ENCODE assay signal across 15 cellular contexts in the genomic region with DNA sequence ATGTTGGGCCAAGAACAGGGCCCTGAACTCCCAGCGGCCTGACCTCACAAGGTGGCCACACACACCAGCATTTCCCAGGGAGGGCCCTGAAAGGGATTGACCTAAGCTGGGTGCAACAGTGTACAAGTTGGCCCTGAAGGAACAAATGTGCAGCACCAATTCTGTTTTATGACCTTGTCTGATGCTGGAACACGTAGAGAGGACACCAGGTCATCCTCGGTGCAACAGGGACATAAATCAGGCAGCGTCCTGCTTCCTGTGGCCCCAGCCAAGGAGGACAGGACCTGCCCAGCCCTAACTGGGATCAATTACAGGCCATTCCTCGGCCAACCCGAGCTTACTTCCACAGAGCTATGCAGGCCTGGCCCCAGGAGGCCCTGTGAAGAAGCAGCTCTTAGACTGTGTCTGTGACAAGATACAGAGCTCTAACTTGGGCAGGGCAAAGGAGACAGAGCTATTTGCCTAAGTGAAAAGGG. TPM values are rescaled to one million over a fixed set of nuclear protein-coding genes. Genes with fewer than 3 reads are reported as not detected.
DNase-seq lines count a peak whose midpoint lies in the region; ATAC-seq, FAIRE-seq and TF ChIP-seq lines count a peak whose summit lies in the region.
"Had no signal": no experiment of that assay in that cellular context is flagged by ENCODE, and none has a peak within 500 bp of the region (broad histone marks: within the 10 kb centered on the region; RNA-seq: fewer than 3 reads in every experiment).

No MANE protein-coding gene starts in this region.

- BruUV-seq in HepG2 (replicated peaks; lab: Mats Ljungman, UMichigan), result no TSS peak

- H3K36me3 Mint-ChIP-seq in nephron (ENCODE audit: low read depth), result no peaks in the 10 kb centered on the region
- H3K36me3 Mint-ChIP-seq: type B pancreatic cell had no signal

- no peak for TF ChIP-seq POLR2A in HepG2 (IDR thresholded peaks at IDR 0.05; ENCODE audit: insufficient read depth in 1 of 2, low read depth in 2 of 2, low read length in 2 of 2)

- H3K27ac ChIP-seq in liver (ENCODE audit: low read depth in 1 of 2, low read length in 2 of 2), result no peak overlapping the region
- H3K27ac ChIP-seq in HepG2 (ENCODE audit: extremely low read length, insufficient read depth, low read length), result no peak overlapping the region

- ATAC-seq in HepG2 (no peak), Right ventricle myocardium superior (ENCODE audit: poor library complexity) (peak; percentile 38), HG03565 (IDR thresholded peaks at IDR 0.05; ENCODE audit: unreplicated experiment) (no peak)
- ATAC-seq: activated CD8-positive, alpha-beta T cell treated with anti-CD3 and anti-CD28 coated beads, Interleukin-2, amount 10 ng/mL, durations not matched to agents 7 days and 5 days had no signal

- peaks cover 3% of the 10 kb centered on the region for H3K27me3 Mint-ChIP-seq in nephron (ENCODE audit: low read depth)

- H3K4me3 ChIP-seq in liver (ENCODE audit: low read depth in 1 of 3, low read length in 3 of 3) (no peak overlapping the region), HepG2 (replicated peaks in 1 of 3; ENCODE audit: insufficient read depth in 1 of 3, low read depth in 2 of 3, low read length in 3 of 3) (no peak overlapping the region)

- DNase-seq in HepG2 (ENCODE audit: low spot score), result no peak
- DNase-seq in Right ventricle myocardium superior, result no peak
- no peak for DNase-seq in H4 (ENCODE audit: low spot score)
- DNase-seq in NCI-H69 (lab: John Stamatoyannopoulos, UW), result no peak
- DNase-seq in epidermal melanocyte (ENCODE audit: insufficient read length, low spot score), result no peak
- DNase-seq: activated CD8-positive, alpha-beta T cell treated with anti-CD3 and anti-CD28 coated beads, Interleukin-2, amount 10 ng/mL, durations not matched to agents 7 days and 5 days; activated effector memory CD4-positive, alpha-beta T cell treated with Interleukin-2 at 50 U/mL for 16 hours; NCI-H1048; stimulated activated CD4-positive, alpha-beta T cell treated with anti-CD3 and anti-CD28 coated beads, Interleukin-2, amount 100 ng/mL, for 48 hours had no signal

- POLR2A ChIA-PET in HepG2 (lab: Yijun Ruan, JAX), result no interaction called here

- H3K4me1 ChIP-seq in liver (ENCODE audit: control insufficient read depth in 4 of 4, insufficient read depth in 4 of 4, low read length in 3 of 4), result no peaks in the 10 kb centered on the region
- H3K4me1 ChIP-seq in HepG2 (ENCODE audit: insufficient read depth, low read length), result peaks cover 11% of the 10 kb centered on the region

- no peak overlapping the region for H3K9ac ChIP-seq in liver (ENCODE audit: low read depth in 1 of 2, low read length in 2 of 2)
- no peak overlapping the region for H3K9ac ChIP-seq in HepG2 (ENCODE audit: insufficient read depth, low read depth, low read length)

- no peak for FAIRE-seq in HepG2 (lab: Jason Lieb, UNC)
- FAIRE-seq: A204.1 had no signal

- H3K4me2 ChIP-seq in HepG2 (ENCODE audit: low read depth, low read length), result no peak overlapping the region

- H3K27ac Mint-ChIP-seq in nephron, result peak overlapping the region; percentile 71 to 79 (median 77)
- H3K27ac Mint-ChIP-seq: activated CD8-positive, alpha-beta T cell treated with anti-CD3 and anti-CD28 coated beads, Interleukin-2, amount 10 ng/mL, durations not matched to agents 7 days and 5 days; dendritic cell treated with granulocyte-macrophage colony-stimulating factor and Interleukin-4, amounts not matched to agents 40 ng/mL and 50 ng/mL, for 4 days; type B pancreatic cell had no signal

- no peak for TF ChIP-seq EP300 in HepG2 (IDR thresholded peaks at IDR 0.05; ENCODE audit: low read depth in 2 of 2, low read length in 2 of 2)
- no peak for TF ChIP-seq EP300 in HepG2 (CRISPR knock-in tag; IDR thresholded peaks at IDR 0.05; ENCODE audit: borderline replicate concordance)

- H3K4me1 Mint-ChIP-seq in nephron, result peaks cover 55% of the 10 kb centered on the region

- TF ChIP-seq CTCF in liver (IDR thresholded peaks at IDR 0.05; ENCODE audit: low read depth, low read length, missing input control), result no peak
- no peak for TF ChIP-seq CTCF in HepG2 (CRISPR knock-in tag; IDR thresholded peaks at IDR 0.05)
- no peak for TF ChIP-seq CTCF in nephron (IDR thresholded peaks at IDR 0.05; ENCODE audit: unreplicated experiment in 3 of 3)

- CTCF ChIA-PET in HepG2 (lab: Yijun Ruan, JAX; ENCODE audit: low intra/inter-chr PET ratio, low total read pairs), result no interaction called here

- peaks cover 5% of the 10 kb centered on the region for H3K9me3 Mint-ChIP-seq in nephron
- H3K9me3 Mint-ChIP-seq: dendritic cell treated with granulocyte-macrophage colony-stimulating factor and Interleukin-4, amounts not matched to agents 40 ng/mL and 50 ng/mL, for 4 days; type B pancreatic cell had no signal

- H3K27me3 ChIP-seq in liver (ENCODE audit: control insufficient read depth in 4 of 4, insufficient read depth in 4 of 4, low read length in 3 of 4), result no peaks in the 10 kb centered on the region
- peaks cover 1 to 30% of the 10 kb centered on the region in 2 experiments; a peak in 3 of 5 replicates for H3K27me3 ChIP-seq in HepG2 (ENCODE audit: control insufficient read depth in 1 of 2, insufficient read depth in 2 of 2, low read length in 2 of 2)

- no peaks in the 10 kb centered on the region for H3K9me3 ChIP-seq in liver (ENCODE audit: control insufficient read depth in 4 of 4, low read length in 3 of 4)
- H3K9me3 ChIP-seq in HepG2 (ENCODE audit: low read length), result no peaks in the 10 kb centered on the region

- H4K20me1 ChIP-seq in HepG2 (ENCODE audit: insufficient read depth, low read length), result no peaks in the 10 kb centered on the region

- H3K79me2 ChIP-seq in HepG2 (ENCODE audit: insufficient read depth, low read length), result no peaks in the 10 kb centered on the region

- 70% methylated on average over 6 of the region's 6 CpGs for WGBS in liver
- WGBS in HepG2 (ENCODE audit: low lambda C conversion rate), result 17% methylated on average over 6 of the region's 6 CpGs

- no peak overlapping the region for H2AFZ ChIP-seq in HepG2 (ENCODE audit: low read length)

- no peaks in the 10 kb centered on the region for H3K36me3 ChIP-seq in liver (ENCODE audit: control insufficient read depth in 4 of 4, insufficient read depth in 3 of 4, low read depth in 1 of 4, low read length in 3 of 4)
- no peaks in the 10 kb centered on the region for H3K36me3 ChIP-seq in HepG2 (replicated peaks in 1 of 2; ENCODE audit: control insufficient read depth in 1 of 2, insufficient read depth in 2 of 2, low read length in 2 of 2)

- TF ChIP-seq RAD21 in liver (IDR thresholded peaks at IDR 0.05), result no peak
- no peak for TF ChIP-seq RAD21 in HepG2 (CRISPR knock-in tag; IDR thresholded peaks at IDR 0.05)

- intact Hi-C loops in HepG2 (cut with micrococcal nuclease; ENCODE audit: unreplicated experiment), result no loop called here
- intact Hi-C loops in Right ventricle myocardium superior (cut with DNase I), result no loop called here

- H3K4me3 Mint-ChIP-seq in nephron, result no peak overlapping the region
- H3K4me3 Mint-ChIP-seq: activated CD8-positive, alpha-beta T cell treated with anti-CD3 and anti-CD28 coated beads, Interleukin-2, amount 10 ng/mL, durations not matched to agents 7 days and 5 days; dendritic cell treated with granulocyte-macrophage colony-stimulating factor and Interleukin-4, amounts not matched to agents 40 ng/mL and 50 ng/mL, for 4 days; type B pancreatic cell had no signal

- in situ Hi-C loops in HepG2 (cut with HindIII; ENCODE audit: extremely low pct_ligation_motif_present, low pct_unique_long_range_greater_than_20kb), result no loop called here

RNA-seq across cellular contexts. Expression of gene PHC2, which starts 12.8 kb away (rescaled TPM):
- 10 to 100 TPM; 27.0 to 67.8 TPM for total RNA-seq in liver
- polyA plus RNA-seq in liver, result 10 to 100 TPM; 19.1 to 62.3 TPM
- total RNA-seq in HepG2 (2016; rRNA removed; fragmentation: Illumina TruSeq; extraction: Trizol), result 52.5 and 53.5 TPM in 2 replicates
- 37.8 and 42.1 TPM in 2 replicates for total RNA-seq in HepG2 (2016; cell fraction: cytosol; rRNA removed; fragmentation: Illumina TruSeq; extraction: Trizol; ENCODE audit: low read depth)
- 44.7 and 53.5 TPM in 2 replicates for total RNA-seq in HepG2 (2016; cell fraction: insoluble cytoplasmic fraction; rRNA removed; fragmentation: Illumina TruSeq; extraction: Trizol)
- total RNA-seq in HepG2 (2016; cell fraction: membrane; rRNA removed; fragmentation: Illumina TruSeq; extraction: Trizol), result 102 and 120 TPM in 2 replicates
- total RNA-seq in HepG2 (2016; cell fraction: nucleus; rRNA removed; fragmentation: Illumina TruSeq; extraction: Trizol), result 27.9 and 32.8 TPM in 2 replicates
- polyA plus RNA-seq in HepG2 (2011; rRNA removed), result 84.9 and 100 TPM in 2 replicates
- 86.4 and 90.4 TPM in 2 replicates for polyA plus RNA-seq in HepG2 (2011; cell fraction: cytosol; rRNA removed)
- 83.8 and 90.8 TPM in 2 replicates for polyA plus RNA-seq in HepG2 (2011; cell fraction: nucleus; rRNA removed)
- 70.9 and 73.7 TPM in 2 replicates for polyA plus RNA-seq in HepG2 (2012)
- polyA plus RNA-seq in HepG2 (2016; cell fraction: cytosol; fragmentation: Illumina TruSeq; extraction: Trizol; ENCODE audit: low read depth), result 41.6 and 55.3 TPM in 2 replicates
- 61.1 and 69.9 TPM in 2 replicates for polyA plus RNA-seq in HepG2 (2016; cell fraction: insoluble cytoplasmic fraction; fragmentation: Illumina TruSeq; extraction: Trizol; ENCODE audit: low read depth)
- polyA plus RNA-seq in HepG2 (2016; cell fraction: membrane; fragmentation: Illumina TruSeq; extraction: Trizol; ENCODE audit: low read depth), result 98.3 and 114 TPM in 2 replicates
- 62.2 and 63.0 TPM in 2 replicates for polyA plus RNA-seq in HepG2 (2016; cell fraction: nucleus; fragmentation: Illumina TruSeq; extraction: Trizol; ENCODE audit: insufficient read depth, low read depth)
- 24.7 and 72.3 TPM in 2 replicates for polyA minus RNA-seq in HepG2 (2011; rRNA and poly(A)+ RNA removed; ENCODE audit: low replicate concordance)
- 33.1 and 41.3 TPM in 2 replicates for polyA minus RNA-seq in HepG2 (2011; cell fraction: cytosol; rRNA and poly(A)+ RNA removed)
- 23.3 and 28.7 TPM in 2 replicates for polyA minus RNA-seq in HepG2 (2011; cell fraction: nucleus; rRNA and poly(A)+ RNA removed)
- total RNA-seq in Right ventricle myocardium superior, result 105 TPM
- total RNA-seq in H4 (2014; rRNA removed; shearing (Covaris generic)), result 56.3 and 60.7 TPM in 2 replicates

RNA-seq across cellular contexts. Expression of gene ZSCAN20, which starts 28.7 kb away (rescaled TPM):
- 1 to 10 TPM; 1.8 to 2.3 TPM for total RNA-seq in liver
- under 1 TPM; 0.48 to 0.92 TPM for polyA plus RNA-seq in liver
- 2.8 TPM in 2 replicates for total RNA-seq in HepG2 (2016; rRNA removed; fragmentation: Illumina TruSeq; extraction: Trizol)
- total RNA-seq in HepG2 (2016; cell fraction: cytosol; rRNA removed; fragmentation: Illumina TruSeq; extraction: Trizol; ENCODE audit: low read depth), result 0.40 and 0.44 TPM in 2 replicates
- 2.6 and 2.9 TPM in 2 replicates for total RNA-seq in HepG2 (2016; cell fraction: insoluble cytoplasmic fraction; rRNA removed; fragmentation: Illumina TruSeq; extraction: Trizol)
- total RNA-seq in HepG2 (2016; cell fraction: membrane; rRNA removed; fragmentation: Illumina TruSeq; extraction: Trizol), result 0.69 and 1.1 TPM in 2 replicates
- total RNA-seq in HepG2 (2016; cell fraction: nucleus; rRNA removed; fragmentation: Illumina TruSeq; extraction: Trizol), result 3.5 and 4.5 TPM in 2 replicates
- 1.1 and 1.3 TPM in 2 replicates for polyA plus RNA-seq in HepG2 (2011; rRNA removed)
- 0.56 and 0.94 TPM in 2 replicates for polyA plus RNA-seq in HepG2 (2011; cell fraction: cytosol; rRNA removed)
- polyA plus RNA-seq in HepG2 (2011; cell fraction: nucleus; rRNA removed), result 3.0 TPM in 2 replicates
- 1.1 and 1.6 TPM in 2 replicates for polyA plus RNA-seq in HepG2 (2012)
- 0.07 and 0.16 TPM in 2 replicates for polyA plus RNA-seq in HepG2 (2016; cell fraction: cytosol; fragmentation: Illumina TruSeq; extraction: Trizol; ENCODE audit: low read depth)
- polyA plus RNA-seq in HepG2 (2016; cell fraction: insoluble cytoplasmic fraction; fragmentation: Illumina TruSeq; extraction: Trizol; ENCODE audit: low read depth), result 0.71 and 0.93 TPM in 2 replicates
- polyA plus RNA-seq in HepG2 (2016; cell fraction: membrane; fragmentation: Illumina TruSeq; extraction: Trizol; ENCODE audit: low read depth), result 0.31 and 0.36 TPM in 2 replicates
- 3.3 and 4.0 TPM in 2 replicates for polyA plus RNA-seq in HepG2 (2016; cell fraction: nucleus; fragmentation: Illumina TruSeq; extraction: Trizol; ENCODE audit: insufficient read depth, low read depth)
- polyA minus RNA-seq in HepG2 (2011; rRNA and poly(A)+ RNA removed; ENCODE audit: low replicate concordance), result 3.6 and 6.6 TPM in 2 replicates
- 1.8 and 2.0 TPM in 2 replicates for polyA minus RNA-seq in HepG2 (2011; cell fraction: cytosol; rRNA and poly(A)+ RNA removed)
- polyA minus RNA-seq in HepG2 (2011; cell fraction: nucleus; rRNA and poly(A)+ RNA removed), result 4.9 and 6.6 TPM in 2 replicates
- total RNA-seq in Right ventricle myocardium superior, result 4.4 TPM
- 2.9 and 3.8 TPM in 2 replicates for total RNA-seq in H4 (2014; rRNA removed; shearing (Covaris generic))
